11 cellular contexts compared by ENCODE assay signal in genomic region chr1:68384872-68385390, GRCh38.
DNase-seq lines count a peak whose midpoint lies in the region; TF ChIP-seq lines count a peak whose summit lies in the region.
"Had no signal": no experiment of that assay in that cellular context is flagged by ENCODE, and none has a peak within 500 bp of the region (broad histone marks: within the 10 kb centered on the region; RNA-seq: fewer than 3 reads in every experiment).

No MANE protein-coding gene starts in this region.

- H3K9me3 ChIP-seq in adipocyte (ENCODE audit: control insufficient read depth, low read length) (no peaks in the 10 kb centered on the region), stomach (no peaks in the 10 kb centered on the region)
- H3K9me3 ChIP-seq: suprapubic skin had no signal

- H3K27ac ChIP-seq in stomach, result peak overlapping the region in 4 of 5 donors; percentile 32 to 72 (median 46)
- H3K27ac ChIP-seq: cardiac muscle cell had no signal

- intact Hi-C loops in stomach (cut with DNase I; ENCODE audit: low total_unique reads), result no loop called here

- H3K4me3 ChIP-seq in adipocyte (ENCODE audit: low read length), result peak overlapping the region; percentile 13
- H3K4me3 ChIP-seq in stomach, result no peak overlapping the region
- H3K4me3 ChIP-seq: cardiac muscle cell, suprapubic skin had no signal

- TF ChIP-seq POLR2A in stomach (IDR thresholded peaks at IDR 0.05), result no peak

- DNase-seq in HS-5 (ENCODE audit: low read depth) (peak; percentile 78), adipocyte (ENCODE audit: low read depth) (peak; percentile 38), glomerular visceral epithelial cell (ENCODE audit: extremely low spot score) (peak; percentile 73), stomach (no peak), SHP77 treated with DMSO at 0.1 percent for 48 hours (lab: John Stamatoyannopoulos, UW) (no peak), COLO668 (lab: John Stamatoyannopoulos, UW; ENCODE audit: unreplicated experiment) (no peak)
- no peak for DNase-seq in activated CD4-positive, CD25-positive, alpha-beta regulatory T cell treated with anti-CD3 and anti-CD28 coated beads, Interleukin-2, amount 50 U/mL, for 72 hours
- no peak for DNase-seq in stimulated activated CD4-positive, alpha-beta T cell treated with anti-CD3 and anti-CD28 coated beads, Interleukin-4, amount 100 ng/mL, for 4 hours
- DNase-seq: activated CD8-positive, alpha-beta memory T cell treated with anti-CD3 and anti-CD28 coated beads for 24 hours had no signal

- no peaks in the 10 kb centered on the region for H3K27me3 ChIP-seq in adipocyte (replicated peaks; ENCODE audit: control insufficient read depth, insufficient read depth, low read length)
- H3K27me3 ChIP-seq in stomach, result no peaks in the 10 kb centered on the region
- H3K27me3 ChIP-seq: cardiac muscle cell, suprapubic skin had no signal

- TF ChIP-seq EP300 in stomach (IDR thresholded peaks at IDR 0.05), result no peak

- H3K4me1 ChIP-seq in adipocyte (ENCODE audit: control insufficient read depth, insufficient read depth, low read length) (peaks cover 24% of the 10 kb centered on the region), stomach (peaks cover 0 to 19% (median 5%) of the 10 kb centered on the region in 4 donors)

- no peak for TF ChIP-seq CTCF in stomach (IDR thresholded peaks at IDR 0.05)

- 35 to 66% (median 59%) methylated on average over 2 of the region's 2 CpGs for WGBS in stomach, 5 donors

- peak overlapping the region; percentile 39 for H3K9ac ChIP-seq in adipocyte (ENCODE audit: low read length)

- H3K36me3 ChIP-seq in adipocyte (ENCODE audit: control insufficient read depth, insufficient read depth, low read length, severe bottlenecking) (no peaks in the 10 kb centered on the region), stomach (no peaks in the 10 kb centered on the region)
- H3K36me3 ChIP-seq: cardiac muscle cell, suprapubic skin had no signal

Comparison
In these comparisons a context has a peak if more than half of its experiments do, and no peak if none do; other contexts are left out.
1. DNase-seq: peak in HS-5 (single experiment), adipocyte (single experiment) and glomerular visceral epithelial cell (single experiment); none in stomach (single experiment), SHP77 treated with DMSO at 0.1 percent for 48 hours (single experiment), activated CD4-positive, CD25-positive, alpha-beta regulatory T cell treated with anti-CD3 and anti-CD28 coated beads, Interleukin-2, amount 50 U/mL, for 72 hours (single experiment), COLO668 (single experiment) and stimulated activated CD4-positive, alpha-beta T cell treated with anti-CD3 and anti-CD28 coated beads, Interleukin-4, amount 100 ng/mL, for 4 hours (0 of 2).